In genomic region chr6:88868559-88868860, GRCh38 we compare ENCODE assay signal across 13 cellular contexts.
"Had no signal": no experiment of that assay in that cellular context is flagged by ENCODE, and none has a peak within 500 bp of the region (broad histone marks: within the 10 kb centered on the region; RNA-seq: fewer than 3 reads in every experiment).

No MANE protein-coding gene starts in this region.

- H3K9me3 Mint-ChIP-seq: activated B cell treated with CpG ODN at 0.5 μM for 24 hours; activated CD4-positive, alpha-beta T cell treated with anti-CD3 and anti-CD28 coated beads, Interleukin-2, amount 10 ng/mL, durations not matched to agents 24 days and 14 days; brain; endodermal cell; stimulated activated naive CD8-positive, alpha-beta T cell treated with anti-CD3 and anti-CD28 coated beads, Interleukin-15, amount 100 ng/mL, for 72 hours had no signal

- H3K36me3 Mint-ChIP-seq: brain had no signal

- H3K4me3 Mint-ChIP-seq: activated B cell treated with CpG ODN at 0.5 μM for 24 hours; activated CD4-positive, alpha-beta T cell treated with anti-CD3 and anti-CD28 coated beads, Interleukin-2, amount 10 ng/mL, durations not matched to agents 24 days and 14 days; brain; endodermal cell; stimulated activated naive CD8-positive, alpha-beta T cell treated with anti-CD3 and anti-CD28 coated beads, Interleukin-15, amount 100 ng/mL, for 72 hours had no signal

- ATAC-seq: left lobe of liver; pancreas; stimulated activated naive CD8-positive, alpha-beta T cell treated with anti-CD3 and anti-CD28 coated beads, Interleukin-15, amount 100 ng/mL, for 72 hours had no signal

- H3K27ac ChIP-seq: adrenal gland, pancreas had no signal

- FAIRE-seq: urothelium cell line had no signal

- DNase-seq: activated B cell treated with CpG ODN at 0.5 μM for 24 hours; activated CD4-positive, alpha-beta T cell treated with anti-CD3 and anti-CD28 coated beads, Interleukin-2, amount 10 ng/mL, durations not matched to agents 24 days and 14 days; activated naive CD4-positive, alpha-beta T cell treated with anti-CD3 and anti-CD28 coated beads, Interleukin-2, amount 50 U/mL, for 16 hours; adrenal gland; cerebellar nuclear complex; endodermal cell; pancreas; stimulated activated CD4-positive, alpha-beta T cell treated with anti-CD3 and anti-CD28 coated beads, Interleukin-4, amount 100 ng/mL, for 24 hours; stimulated activated naive CD8-positive, alpha-beta T cell treated with anti-CD3 and anti-CD28 coated beads, Interleukin-15, amount 100 ng/mL, for 72 hours; T-helper 1 cell had no signal

- H3K4me1 ChIP-seq: pancreas had no signal

- H3K27ac Mint-ChIP-seq: activated B cell treated with CpG ODN at 0.5 μM for 24 hours; activated CD4-positive, alpha-beta T cell treated with anti-CD3 and anti-CD28 coated beads, Interleukin-2, amount 10 ng/mL, durations not matched to agents 24 days and 14 days; brain; endodermal cell had no signal

- H3K36me3 ChIP-seq: adrenal gland, pancreas had no signal

- H3K9me3 ChIP-seq: adrenal gland, pancreas had no signal

- H3K27me3 Mint-ChIP-seq: activated B cell treated with CpG ODN at 0.5 μM for 24 hours; activated CD4-positive, alpha-beta T cell treated with anti-CD3 and anti-CD28 coated beads, Interleukin-2, amount 10 ng/mL, durations not matched to agents 24 days and 14 days; brain; stimulated activated naive CD8-positive, alpha-beta T cell treated with anti-CD3 and anti-CD28 coated beads, Interleukin-15, amount 100 ng/mL, for 72 hours had no signal

- H3K4me3 ChIP-seq: adrenal gland, pancreas had no signal

- H3K27me3 ChIP-seq: adrenal gland, pancreas had no signal
